In genomic region chr20:49484180-49485140, GRCh38 we compare ENCODE assay signal across 8 cellular contexts. TPM values are rescaled to one million over a fixed set of nuclear protein-coding genes. Genes with fewer than 3 reads are reported as not detected.
A peak's percentile ranks its signal among the peaks of the same experiment; 100 is the strongest.
DNase-seq lines count a peak whose midpoint lies in the region; ATAC-seq and TF ChIP-seq lines count a peak whose summit lies in the region.

No MANE protein-coding gene starts in this region.

- H3K27ac ChIP-seq in right lobe of liver, result no peak overlapping the region

- H3K4me3 ChIP-seq in HAP-1 (peak overlapping the region; percentile 18), right lobe of liver (peak overlapping the region; percentile 36 to 52 (median 40))

- intact Hi-C loops in right lobe of liver (cut with DNase I), result loop anchor here in 1 of 2 donors (5.0 kb wide), 1 partner anchor 152 kb away; no protein-coding TSS in a partner anchor

- DNase-seq in AG08396 (ENCODE audit: low spot score), result peak; percentile 91
- peak; percentile 67 to 88 for DNase-seq in HAP-1 (ENCODE audit: low spot score in 2 of 2)
- peak; percentile 61 for DNase-seq in NCI-H510A (lab: John Stamatoyannopoulos, UW)
- DNase-seq in activated CD4-positive, alpha-beta T cell treated with anti-CD3 and anti-CD28 coated beads, Interleukin-2, amount 50 U/mL, for 4 hours, result peak; percentile 35 to 40
- DNase-seq in dermis blood vessel endothelial cell, result peak; percentile 82
- DNase-seq in right lobe of liver, result peak; percentile 85 to 87 (median 87)
- peak; percentile 70 to 74 for DNase-seq in stimulated activated CD4-positive, alpha-beta T cell treated with anti-CD3 and anti-CD28 coated beads, Interleukin-2, amount 100 ng/mL, for 48 hours

- peaks cover 11% of the 10 kb centered on the region for H3K27me3 ChIP-seq in HAP-1 (ENCODE audit: low read depth)
- H3K27me3 ChIP-seq in right lobe of liver, result no peaks in the 10 kb centered on the region

- no peak for TF ChIP-seq POLR2A in right lobe of liver (IDR thresholded peaks at IDR 0.05)

- TF ChIP-seq CTCF in right lobe of liver (IDR thresholded peaks at IDR 0.05), result peak; percentile 70 to 89 (median 80)

- H3K36me3 ChIP-seq in HAP-1 (replicated peaks), result no peaks in the 10 kb centered on the region
- H3K36me3 ChIP-seq in right lobe of liver, result no peaks in the 10 kb centered on the region

- in situ Hi-C loops in HAP-1 (cut with MboI; ENCODE audit: low sequenced_read_pairs), result loop anchor here (5.0 kb wide), 1 partner anchor 152 kb away; no protein-coding TSS in a partner anchor

- H3K9me3 ChIP-seq in HAP-1, result no peaks in the 10 kb centered on the region
- H3K9me3 ChIP-seq in right lobe of liver, result no peaks in the 10 kb centered on the region

- 3% methylated on average over 39 of the region's 61 CpGs for WGBS in right lobe of liver (ENCODE audit: insufficient coverage, low coverage, low lambda C conversion rate, missing lambda C conversion rate)

- peak; percentile 72 to 88 (median 82) for ATAC-seq in right lobe of liver
- ATAC-seq in HG02973 (IDR thresholded peaks at IDR 0.05; ENCODE audit: unreplicated experiment), result no peak

- H3K4me1 ChIP-seq in HAP-1, result no peaks in the 10 kb centered on the region
- peaks cover 0 to 36% (median 9%) of the 10 kb centered on the region in 4 donors for H3K4me1 ChIP-seq in right lobe of liver

RNA-seq across cellular contexts. Expression of gene KCNB1, which starts 2.0 kb away (rescaled TPM):
- total RNA-seq in dermis blood vessel endothelial cell, result under 0.01 TPM in 1 of 2 replicates, not detected in the other
- total RNA-seq in right lobe of liver, result 1 to 10 TPM; 1.5 to 8.2 (median 3.8) TPM

Comparison
In these comparisons a context has a peak if more than half of its experiments do, and no peak if none do; other contexts are left out.
1. DNase-seq: peak in every context shown above with its lines; median percentile 91 in AG08396; 87 in right lobe of liver; 82 in dermis blood vessel endothelial cell; 78 in HAP-1; 72 in stimulated activated CD4-positive, alpha-beta T cell treated with anti-CD3 and anti-CD28 coated beads, Interleukin-2, amount 100 ng/mL, for 48 hours; 61 in NCI-H510A; 38 in activated CD4-positive, alpha-beta T cell treated with anti-CD3 and anti-CD28 coated beads, Interleukin-2, amount 50 U/mL, for 4 hours.